ENCODE assay signal across 7 cellular contexts in the genomic region with DNA sequence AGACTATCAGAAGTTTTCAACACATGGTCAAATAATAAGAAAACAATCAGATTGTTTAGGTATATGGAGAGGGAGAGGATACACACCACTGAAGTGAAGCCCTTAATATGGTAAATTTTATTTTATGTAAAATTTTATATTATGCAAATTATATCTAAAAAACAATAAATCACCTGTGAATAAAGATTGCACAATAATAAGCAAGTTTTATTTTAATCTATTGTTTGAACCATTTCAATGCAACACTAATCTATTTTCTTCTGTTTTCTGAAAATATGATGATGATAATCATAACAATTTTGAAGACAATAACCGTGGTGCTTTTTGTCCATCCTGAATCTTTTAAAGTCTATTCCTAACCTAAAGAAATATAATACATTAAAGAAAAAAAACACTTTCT.
"Had no signal": no experiment of that assay in that cellular context is flagged by ENCODE, and none has a peak within 500 bp of the region (broad histone marks: within the 10 kb centered on the region; RNA-seq: fewer than 3 reads in every experiment).

No MANE protein-coding gene starts in this region.

- H3K4me2 ChIP-seq: KMS-11 had no signal

- ATAC-seq: HepG2 had no signal

- FAIRE-seq: HepG2, HTR-8/SVneo had no signal

- H3K27ac ChIP-seq: HL-60, KMS-11 had no signal

- DNase-seq: Karpas-422, KBM-7, KG1 had no signal

- H3K9ac ChIP-seq: KMS-11 had no signal
